Comparison of ENCODE assay signal across 25 cellular contexts in genomic region chrX:64176876-64177275, GRCh38. TPM values are rescaled to one million over a fixed set of nuclear protein-coding genes. Genes with fewer than 3 reads are reported as not detected.
"Had no signal": no experiment of that assay in that cellular context is flagged by ENCODE, and none has a peak within 500 bp of the region (broad histone marks: within the 10 kb centered on the region; RNA-seq: fewer than 3 reads in every experiment).

No MANE protein-coding gene starts in this region.

- H3K4me1 Mint-ChIP-seq: nephron had no signal

- DNase-seq: activated CD4-positive, alpha-beta memory T cell treated with anti-CD3 and anti-CD28 coated beads for 36 hours; activated CD4-positive, alpha-beta T cell treated with anti-CD3 and anti-CD28 coated beads for 48 hours; activated CD4-positive, CD25-positive, alpha-beta regulatory T cell; activated CD8-positive, alpha-beta memory T cell treated with anti-CD3 and anti-CD28 coated beads, Interleukin-2, amount 50 U/mL, for 48 hours; activated gamma-delta T cell; activated naive CD4-positive, alpha-beta T cell treated with anti-CD3 and anti-CD28 coated beads, Interleukin-2, amount 50 U/mL, for 16 hours; activated T-cell treated with anti-CD3 and anti-CD28 coated beads, Interleukin-2, amount 50 U/mL, for 24 hours; cerebellar nuclear complex; colonic mucosa; effector CD8-positive, alpha-beta T cell; erythroblast; left cardiac atrium; mammary epithelial cell; ovary; psoas muscle; sigmoid colon; stimulated activated CD4-positive, alpha-beta T cell treated with anti-CD3 and anti-CD28 coated beads, Interleukin-15, amount 100 ng/mL, for 24 hours; stimulated activated CD4-positive, alpha-beta T cell treated with anti-CD3 and anti-CD28 coated beads, Interleukin-2, amount 100 ng/mL, for 24 hours; stimulated activated naive CD4-positive, alpha-beta T cell treated with Interleukin-2 at 50 U/mL for 16 hours; T-helper 1 cell had no signal

- H3K27me3 ChIP-seq: colonic mucosa, neutrophil, ovary, sigmoid colon, tibial nerve had no signal

- H3K4me3 ChIP-seq: colonic mucosa, ovary, psoas muscle, sigmoid colon, tibial nerve had no signal

- H3K9me3 Mint-ChIP-seq: activated CD4-positive, alpha-beta memory T cell treated with anti-CD3 and anti-CD28 coated beads for 36 hours; activated T-cell treated with anti-CD3 and anti-CD28 coated beads, Interleukin-2, amount 50 U/mL, for 24 hours; nephron; T-helper 2 cell treated with Interferon-gamma antibody and Interleukin-4, amounts not matched to agents 5 μg/mL and 100 μg/mL, for 36 hours had no signal

- H3K4me1 ChIP-seq: colonic mucosa, psoas muscle, sigmoid colon, tibial nerve had no signal

- H3K4me3 Mint-ChIP-seq: activated CD4-positive, alpha-beta memory T cell treated with anti-CD3 and anti-CD28 coated beads for 36 hours; activated T-cell treated with anti-CD3 and anti-CD28 coated beads, Interleukin-2, amount 50 U/mL, for 24 hours; nephron; T-helper 2 cell treated with Interferon-gamma antibody and Interleukin-4, amounts not matched to agents 5 μg/mL and 100 μg/mL, for 36 hours had no signal

- H3K27ac Mint-ChIP-seq: activated CD4-positive, alpha-beta memory T cell treated with anti-CD3 and anti-CD28 coated beads for 36 hours; activated T-cell treated with anti-CD3 and anti-CD28 coated beads, Interleukin-2, amount 50 U/mL, for 24 hours; nephron; T-helper 2 cell treated with Interferon-gamma antibody and Interleukin-4, amounts not matched to agents 5 μg/mL and 100 μg/mL, for 36 hours had no signal

- H3K9me3 ChIP-seq: colonic mucosa, neutrophil, ovary, psoas muscle, sigmoid colon, tibial nerve had no signal

- H3K27me3 Mint-ChIP-seq: activated CD4-positive, alpha-beta memory T cell treated with anti-CD3 and anti-CD28 coated beads for 36 hours had no signal

- H3K36me3 Mint-ChIP-seq: activated CD4-positive, alpha-beta memory T cell treated with anti-CD3 and anti-CD28 coated beads for 36 hours had no signal

- H3K36me3 ChIP-seq: colonic mucosa, neutrophil, ovary, sigmoid colon, tibial nerve had no signal

- ATAC-seq: left cardiac atrium, psoas muscle had no signal

RNA-seq across cellular contexts. Expression of gene ASB12, which starts 53.5 kb away (rescaled TPM):
- polyA plus RNA-seq: keratinocyte had no signal
